1 cellular context compared by ENCODE assay signal in the genomic region with DNA sequence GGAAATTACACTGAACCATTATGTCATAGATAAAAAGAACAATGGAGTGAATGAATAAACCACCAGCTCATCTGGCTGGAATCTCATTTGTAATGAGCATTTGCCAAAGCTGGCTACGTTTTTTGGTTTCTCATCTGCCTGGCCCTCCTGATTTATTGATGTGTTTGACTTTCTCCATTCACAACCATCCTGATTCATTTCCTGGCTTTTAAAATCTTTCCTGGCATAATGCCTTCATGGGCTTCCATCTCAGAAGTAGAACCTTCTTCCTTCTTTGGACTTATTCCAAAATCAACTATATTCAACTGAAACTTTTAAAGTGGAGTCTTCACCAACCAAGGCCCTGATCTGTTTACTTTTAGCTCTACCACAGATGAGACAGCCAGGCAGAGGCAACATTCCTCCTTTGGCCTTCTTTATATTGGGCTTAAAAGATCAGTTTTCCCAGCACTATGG.
TF ChIP-seq lines count a peak whose summit lies in the region.

No MANE protein-coding gene starts in this region.

TF ChIP-seq in HEK293, 187 proteins besides CTCF, POLR2A, EP300 and RAD21 (continued from another document):
- TF ChIP-seq PRDM10 (tag by site-specific recombination; IDR thresholded peaks at IDR 0.05) = no peak
- peak; percentile 36; the same call in 1 of the 2 replicates for TF ChIP-seq OSR2 (tag by site-specific recombination; IDR thresholded peaks at IDR 0.05)
- no peak for TF ChIP-seq ZNF23 (tag by site-specific recombination; IDR thresholded peaks at IDR 0.05; ENCODE audit: borderline replicate concordance)
- TF ChIP-seq, protein P1, sequence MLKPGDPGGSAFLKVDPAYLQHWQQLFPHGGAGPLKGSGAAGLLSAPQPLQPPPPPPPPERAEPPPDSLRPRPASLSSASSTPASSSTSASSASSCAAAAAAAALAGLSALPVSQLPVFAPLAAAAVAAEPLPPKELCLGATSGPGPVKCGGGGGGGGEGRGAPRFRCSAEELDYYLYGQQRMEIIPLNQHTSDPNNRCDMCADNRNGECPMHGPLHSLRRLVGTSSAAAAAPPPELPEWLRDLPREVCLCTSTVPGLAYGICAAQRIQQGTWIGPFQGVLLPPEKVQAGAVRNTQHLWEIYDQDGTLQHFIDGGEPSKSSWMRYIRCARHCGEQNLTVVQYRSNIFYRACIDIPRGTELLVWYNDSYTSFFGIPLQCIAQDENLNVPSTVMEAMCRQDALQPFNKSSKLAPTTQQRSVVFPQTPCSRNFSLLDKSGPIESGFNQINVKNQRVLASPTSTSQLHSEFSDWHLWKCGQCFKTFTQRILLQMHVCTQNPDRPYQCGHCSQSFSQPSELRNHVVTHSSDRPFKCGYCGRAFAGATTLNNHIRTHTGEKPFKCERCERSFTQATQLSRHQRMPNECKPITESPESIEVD (tag by site-specific recombination; IDR thresholded peaks at IDR 0.05) = peak; percentile 40; the same call in 1 of the 2 replicates
- no peak for TF ChIP-seq ZBTB17 (tag by site-specific recombination; IDR thresholded peaks at IDR 0.05)
- TF ChIP-seq ZNF677 (tag by site-specific recombination; IDR thresholded peaks at IDR 0.05) = no peak
- no peak for TF ChIP-seq MZF1 (tag by site-specific recombination; IDR thresholded peaks at IDR 0.05; ENCODE audit: borderline replicate concordance)
- TF ChIP-seq, protein P2, sequence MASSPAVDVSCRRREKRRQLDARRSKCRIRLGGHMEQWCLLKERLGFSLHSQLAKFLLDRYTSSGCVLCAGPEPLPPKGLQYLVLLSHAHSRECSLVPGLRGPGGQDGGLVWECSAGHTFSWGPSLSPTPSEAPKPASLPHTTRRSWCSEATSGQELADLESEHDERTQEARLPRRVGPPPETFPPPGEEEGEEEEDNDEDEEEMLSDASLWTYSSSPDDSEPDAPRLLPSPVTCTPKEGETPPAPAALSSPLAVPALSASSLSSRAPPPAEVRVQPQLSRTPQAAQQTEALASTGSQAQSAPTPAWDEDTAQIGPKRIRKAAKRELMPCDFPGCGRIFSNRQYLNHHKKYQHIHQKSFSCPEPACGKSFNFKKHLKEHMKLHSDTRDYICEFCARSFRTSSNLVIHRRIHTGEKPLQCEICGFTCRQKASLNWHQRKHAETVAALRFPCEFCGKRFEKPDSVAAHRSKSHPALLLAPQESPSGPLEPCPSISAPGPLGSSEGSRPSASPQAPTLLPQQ (tag by site-specific recombination; IDR thresholded peaks at IDR 0.05) = no peak
- no peak for TF ChIP-seq ZNF544 (tag by site-specific recombination; IDR thresholded peaks at IDR 0.05)
- no peak for TF ChIP-seq ZFHX2 (tag by site-specific recombination; conservative IDR thresholded peaks at IDR 0.05)
- TF ChIP-seq ZNF341 (tag by site-specific recombination; IDR thresholded peaks at IDR 0.05; ENCODE audit: low read depth) = no peak
- no peak for TF ChIP-seq REST (tag by site-specific recombination; IDR thresholded peaks at IDR 0.05)
- TF ChIP-seq ZNF10 (tag by site-specific recombination; IDR thresholded peaks at IDR 0.05) = no peak
- TF ChIP-seq, protein P3, sequence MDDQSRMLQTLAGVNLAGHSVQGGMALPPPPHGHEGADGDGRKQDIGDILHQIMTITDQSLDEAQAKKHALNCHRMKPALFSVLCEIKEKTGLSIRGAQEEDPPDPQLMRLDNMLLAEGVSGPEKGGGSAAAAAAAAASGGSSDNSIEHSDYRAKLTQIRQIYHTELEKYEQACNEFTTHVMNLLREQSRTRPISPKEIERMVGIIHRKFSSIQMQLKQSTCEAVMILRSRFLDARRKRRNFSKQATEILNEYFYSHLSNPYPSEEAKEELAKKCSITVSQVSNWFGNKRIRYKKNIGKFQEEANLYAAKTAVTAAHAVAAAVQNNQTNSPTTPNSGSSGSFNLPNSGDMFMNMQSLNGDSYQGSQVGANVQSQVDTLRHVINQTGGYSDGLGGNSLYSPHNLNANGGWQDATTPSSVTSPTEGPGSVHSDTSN (CRISPR knock-in tag; IDR thresholded peaks at IDR 0.05) = no peak
- no peak for TF ChIP-seq ZNF302 (tag by site-specific recombination; IDR thresholded peaks at IDR 0.05; ENCODE audit: low read depth)
- no peak for TF ChIP-seq ZNF366 (tag by site-specific recombination; conservative IDR thresholded peaks at IDR 0.05)
- no peak for TF ChIP-seq ZSCAN30 (tag by site-specific recombination; IDR thresholded peaks at IDR 0.05)
- TF ChIP-seq KLF9 (tag by site-specific recombination; IDR thresholded peaks at IDR 0.05; ENCODE audit: low read depth) = no peak
- TF ChIP-seq ZNF155 (tag by site-specific recombination; IDR thresholded peaks at IDR 0.05) = no peak
- TF ChIP-seq ZNF596 (tag by site-specific recombination; IDR thresholded peaks at IDR 0.05) = no peak
- no peak for TF ChIP-seq ZBTB21 (tag by site-specific recombination; IDR thresholded peaks at IDR 0.05)
